ENCODE assay signal across 8 cellular contexts in genomic region chr2:119625226-119625625, GRCh38.
"Had no signal": no experiment of that assay in that cellular context is flagged by ENCODE, and none has a peak within 500 bp of the region (broad histone marks: within the 10 kb centered on the region; RNA-seq: fewer than 3 reads in every experiment).

No MANE protein-coding gene starts in this region.

- H3K4me3 ChIP-seq: GM12878 had no signal

- FAIRE-seq: G401.6, GM12878, GM12891, GM12892, GM18507, GM19239 had no signal

- ATAC-seq: GM12878 had no signal

- DNase-seq: GDM1, GF-D8 had no signal
